In genomic region chr17:68777856-68778694, GRCh38 we compare ENCODE assay signal across 12 cellular contexts.
DNase-seq lines count a peak whose midpoint lies in the region; ATAC-seq, FAIRE-seq and TF ChIP-seq lines count a peak whose summit lies in the region.
"Had no signal": no experiment of that assay in that cellular context is flagged by ENCODE, and none has a peak within 500 bp of the region (broad histone marks: within the 10 kb centered on the region; RNA-seq: fewer than 3 reads in every experiment).

No MANE protein-coding gene starts in this region.

- no peaks in the 10 kb centered on the region for H3K4me1 Mint-ChIP-seq in activated CD8-positive, alpha-beta T cell treated with anti-CD3 and anti-CD28 coated beads for 36 hours (ENCODE audit: low read depth)

- DNase-seq in Right ventricle myocardium inferior (ENCODE audit: missing footprints), result no peak
- DNase-seq in cardiac septum (ENCODE audit: low spot score), result no peak
- DNase-seq in activated CD8-positive, alpha-beta T cell treated with anti-CD3 and anti-CD28 coated beads for 36 hours, result no peak
- DNase-seq in tibial artery, result no peak
- no peak for DNase-seq in GM19239 (ENCODE audit: insufficient read length, low spot score)
- DNase-seq: GF-D8 had no signal

- POLR2A ChIA-PET in activated CD8-positive, alpha-beta T cell treated with anti-CD3 and anti-CD28 coated beads for 36 hours (lab: Charles Lee), result interaction anchor here (0.8 kb wide), 1 partner anchor 634 kb away, joined by 4 read pairs; no protein-coding TSS in a partner anchor

- H3K27ac ChIP-seq in cingulate gyrus (ENCODE audit: low read depth, low read length) (peak overlapping the region; percentile 94), tibial artery (no peak overlapping the region)

- H3K9me3 ChIP-seq in mucosa of stomach (ENCODE audit: control insufficient read depth, low read length) (no peaks in the 10 kb centered on the region), tibial artery (no peaks in the 10 kb centered on the region)
- H3K9me3 ChIP-seq: upper lobe of left lung had no signal

- H3K36me3 Mint-ChIP-seq in activated CD8-positive, alpha-beta T cell treated with anti-CD3 and anti-CD28 coated beads for 36 hours (ENCODE audit: low read depth), result no peaks in the 10 kb centered on the region
- H3K36me3 Mint-ChIP-seq: activated naive CD4-positive, alpha-beta T cell treated with anti-CD3 and anti-CD28 coated beads, Interleukin-2, amount 50 U/mL, for 72 hours had no signal

- intact Hi-C loops in Right ventricle myocardium inferior (cut with DNase I) (loop anchor here (1.0 to 10.0 kb wide), 5 partner anchors 16 to 457 kb away; no protein-coding TSS in a partner anchor), cardiac septum (cut with DNase I) (loop anchor here (2.0 to 5.0 kb wide), 3 partner anchors 129 to 457 kb away; no protein-coding TSS in a partner anchor), tibial artery (cut with DNase I; ENCODE audit: low total_unique reads) (no loop called here)
- intact Hi-C loops in activated CD8-positive, alpha-beta T cell treated with anti-CD3 and anti-CD28 coated beads for 36 hours (cut with micrococcal nuclease), result loop anchor here (2.0 to 10.0 kb wide), 2 partner anchors 197 to 457 kb away; no protein-coding TSS in a partner anchor

- FAIRE-seq in GM19239 (lab: Jason Lieb, UNC), result no peak
- FAIRE-seq: A204.1 had no signal

- peaks cover 3% of the 10 kb centered on the region for H3K27me3 Mint-ChIP-seq in activated CD8-positive, alpha-beta T cell treated with anti-CD3 and anti-CD28 coated beads for 36 hours

- H3K4me3 Mint-ChIP-seq in activated CD8-positive, alpha-beta T cell treated with anti-CD3 and anti-CD28 coated beads for 36 hours, result no peak overlapping the region

- H3K27me3 ChIP-seq in mucosa of stomach (ENCODE audit: control insufficient read depth, insufficient read depth, low read length), result no peaks in the 10 kb centered on the region
- H3K27me3 ChIP-seq in tibial artery, result no peaks in the 10 kb centered on the region
- H3K27me3 ChIP-seq: upper lobe of left lung had no signal

- TF ChIP-seq CTCF in activated CD8-positive, alpha-beta T cell treated with anti-CD3 and anti-CD28 coated beads for 36 hours (IDR thresholded peaks at IDR 0.05), result no peak
- TF ChIP-seq CTCF in tibial artery (IDR thresholded peaks at IDR 0.05), result no peak

- no peaks in the 10 kb centered on the region for H3K36me3 ChIP-seq in mucosa of stomach (ENCODE audit: control insufficient read depth, insufficient read depth, low read length)
- H3K36me3 ChIP-seq in tibial artery, result no peaks in the 10 kb centered on the region
- H3K36me3 ChIP-seq: upper lobe of left lung had no signal

- H3K9me3 Mint-ChIP-seq in activated CD8-positive, alpha-beta T cell treated with anti-CD3 and anti-CD28 coated beads for 36 hours, result no peaks in the 10 kb centered on the region
- H3K9me3 Mint-ChIP-seq: activated naive CD4-positive, alpha-beta T cell treated with anti-CD3 and anti-CD28 coated beads, Interleukin-2, amount 50 U/mL, for 72 hours had no signal

- ATAC-seq in Right ventricle myocardium inferior (peak; percentile 77), GM18873 (IDR thresholded peaks at IDR 0.05; ENCODE audit: low FRiP score, unreplicated experiment) (no peak)
- ATAC-seq in activated CD8-positive, alpha-beta T cell treated with anti-CD3 and anti-CD28 coated beads for 36 hours, result no peak

- H3K4me1 ChIP-seq in mucosa of stomach (ENCODE audit: control insufficient read depth, insufficient read depth, low read length), result peaks cover 13% of the 10 kb centered on the region
- H3K4me1 ChIP-seq in tibial artery, result peaks cover 0 to 18% (median 11%) of the 10 kb centered on the region in 4 donors

- peak overlapping the region; percentile 10 for H3K9ac ChIP-seq in mucosa of stomach (ENCODE audit: low read length)

- H3K27ac Mint-ChIP-seq in activated CD8-positive, alpha-beta T cell treated with anti-CD3 and anti-CD28 coated beads for 36 hours, result no peak overlapping the region
- H3K27ac Mint-ChIP-seq: activated naive CD4-positive, alpha-beta T cell treated with anti-CD3 and anti-CD28 coated beads, Interleukin-2, amount 50 U/mL, for 72 hours had no signal

- H3K4me3 ChIP-seq in mucosa of stomach (ENCODE audit: low read length) (no peak overlapping the region), tibial artery (no peak overlapping the region)
- H3K4me3 ChIP-seq: upper lobe of left lung had no signal

- CTCF ChIA-PET in activated CD8-positive, alpha-beta T cell treated with anti-CD3 and anti-CD28 coated beads for 36 hours (lab: Charles Lee), result interaction anchor here (0.7 to 4.6 kb wide), 7 partner anchors 11 to 484 kb away, joined by 3 to 32 read pairs (median 3); no protein-coding TSS in a partner anchor
